In genomic region chr6:112307707-112308106, GRCh38 we compare ENCODE assay signal across 9 cellular contexts. TPM values are rescaled to one million over a fixed set of nuclear protein-coding genes. Genes with fewer than 3 reads are reported as not detected.
DNase-seq lines count a peak whose midpoint lies in the region; ATAC-seq lines count a peak whose summit lies in the region.
"Had no signal": no experiment of that assay in that cellular context is flagged by ENCODE, and none has a peak within 500 bp of the region (broad histone marks: within the 10 kb centered on the region; RNA-seq: fewer than 3 reads in every experiment).

No MANE protein-coding gene starts in this region.

- H3K4me3 ChIP-seq in CD4-positive, alpha-beta memory T cell (ENCODE audit: low read length in 2 of 2): no peak overlapping the region
- H3K4me3 ChIP-seq: thoracic aorta had no signal

- ATAC-seq in GM18499 (IDR thresholded peaks at IDR 0.05; ENCODE audit: insufficient read depth, unreplicated experiment) (peak; percentile 97), GM21360 (IDR thresholded peaks at IDR 0.05; ENCODE audit: unreplicated experiment) (peak; percentile 100), HG03159 (IDR thresholded peaks at IDR 0.05; ENCODE audit: unreplicated experiment) (peak; percentile 100)

- peaks cover 18 to 31% of the 10 kb centered on the region in 2 donors for H3K27me3 Mint-ChIP-seq in CD4-positive, alpha-beta memory T cell

- no peak overlapping the region for H3K27ac ChIP-seq in CD4-positive, alpha-beta memory T cell (ENCODE audit: low read depth, low read length)
- H3K27ac ChIP-seq: thoracic aorta had no signal

- H3K27me3 ChIP-seq in CD4-positive, alpha-beta memory T cell (ENCODE audit: insufficient read depth, low read length): no peaks in the 10 kb centered on the region

- H3K9me3 ChIP-seq in CD4-positive, alpha-beta memory T cell (ENCODE audit: control insufficient read depth in 1 of 2, low read length in 2 of 2): no peaks in the 10 kb centered on the region
- H3K9me3 ChIP-seq: thoracic aorta had no signal

- CTCF ChIA-PET in CD4-positive, alpha-beta memory T cell (lab: Charles Lee; ENCODE audit: partially characterized antibody): interaction anchor here (1.5 to 5.2 kb wide), 2 partner anchors 112 to 128 kb away, joined by 3 to 55 read pairs; no protein-coding TSS in a partner anchor

- no peaks in the 10 kb centered on the region for H3K36me3 ChIP-seq in CD4-positive, alpha-beta memory T cell (ENCODE audit: insufficient read depth, low read length)
- H3K36me3 ChIP-seq: thoracic aorta had no signal

- POLR2A ChIA-PET in CD4-positive, alpha-beta memory T cell (lab: Charles Lee; ENCODE audit: partially characterized antibody): no interaction called here

- H3K9me3 Mint-ChIP-seq in CD4-positive, alpha-beta memory T cell: no peaks in the 10 kb centered on the region

- no peak overlapping the region for H3K4me3 Mint-ChIP-seq in CD4-positive, alpha-beta memory T cell

- no peaks in the 10 kb centered on the region for H3K36me3 Mint-ChIP-seq in CD4-positive, alpha-beta memory T cell

- H3K4me1 Mint-ChIP-seq in CD4-positive, alpha-beta memory T cell: no peaks in the 10 kb centered on the region

- H3K27ac Mint-ChIP-seq in CD4-positive, alpha-beta memory T cell: no peak overlapping the region

- no peaks in the 10 kb centered on the region for H3K4me1 ChIP-seq in CD4-positive, alpha-beta memory T cell (ENCODE audit: insufficient read depth, low read length)

- peak; percentile 71 for DNase-seq in germinal center (ENCODE audit: low spot score)
- no peak for DNase-seq in CD4-positive, alpha-beta memory T cell
- no peak for DNase-seq in RKO (ENCODE audit: low spot score)
- DNase-seq in hippocampal formation (lab: John Stamatoyannopoulos, UW): no peak
- DNase-seq in stimulated activated CD4-positive, alpha-beta T cell treated with anti-CD3 and anti-CD28 coated beads, Interleukin-4, amount 100 ng/mL, for 1 hour: no peak

- intact Hi-C loops in CD4-positive, alpha-beta memory T cell (cut with micrococcal nuclease): no loop called here

RNA-seq across cellular contexts. Expression of gene RFPL4B, which starts 39.4 kb away (rescaled TPM):
- total RNA-seq in CD4-positive, alpha-beta memory T cell: not detected
- polyA plus RNA-seq in CD4-positive, alpha-beta memory T cell: not detected

RNA-seq across cellular contexts. Expression of gene LAMA4, which starts 53.3 kb away (rescaled TPM):
- total RNA-seq in CD4-positive, alpha-beta memory T cell: not detected
- polyA plus RNA-seq in CD4-positive, alpha-beta memory T cell: not detected
